ENCODE assay signal across 10 cellular contexts in the genomic region with DNA sequence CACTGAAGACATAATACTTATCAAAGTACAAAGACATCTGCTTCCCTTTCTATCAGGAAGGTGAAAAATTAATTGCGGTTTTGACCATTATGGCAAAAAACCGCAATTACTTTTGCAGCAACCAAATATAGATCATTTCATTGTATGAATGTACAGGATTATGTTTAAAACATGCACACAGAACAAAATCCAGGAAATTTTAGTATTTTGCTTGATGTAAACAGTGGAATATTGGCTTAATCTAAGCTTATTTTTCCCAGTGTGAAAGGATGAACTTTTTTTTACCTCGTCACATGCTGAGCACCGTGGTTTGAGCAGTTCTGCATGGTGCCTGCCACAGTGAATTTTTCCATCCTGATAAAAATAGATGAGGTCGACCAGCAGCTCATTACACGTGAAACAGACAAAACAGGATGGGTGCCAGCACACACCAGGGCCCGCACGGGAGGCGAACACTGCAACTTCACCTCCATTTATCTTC.
DNase-seq lines count a peak whose midpoint lies in the region; ATAC-seq and TF ChIP-seq lines count a peak whose summit lies in the region.
"Had no signal": no experiment of that assay in that cellular context is flagged by ENCODE, and none has a peak within 500 bp of the region (broad histone marks: within the 10 kb centered on the region; RNA-seq: fewer than 3 reads in every experiment).

No MANE protein-coding gene starts in this region.

- DNase-seq in Right ventricle myocardium inferior (ENCODE audit: missing footprints): no peak
- DNase-seq in cardiac septum (ENCODE audit: low spot score): no peak
- DNase-seq in NAMALWA (ENCODE audit: low spot score): peak; percentile 79
- peak; percentile 22 for DNase-seq in dermis blood vessel endothelial cell
- DNase-seq in thoracic aorta (ENCODE audit: low spot score): no peak
- DNase-seq in endodermal cell: no peak
- no peak for DNase-seq in BE2C
- DNase-seq: activated T-cell treated with anti-CD3 and anti-CD28 coated beads, Interleukin-2, amount 50 U/mL, for 1 hour had no signal

- H3K36me3 ChIP-seq in thoracic aorta (peaks cover 11% of the 10 kb centered on the region), endodermal cell (ENCODE audit: control insufficient read depth, insufficient read depth, low read length) (peaks cover 56% of the 10 kb centered on the region), BE2C (peaks cover 60% of the 10 kb centered on the region)

- H3K4me1 Mint-ChIP-seq in endodermal cell: peaks cover 27% of the 10 kb centered on the region

- no peak overlapping the region for H3K27ac ChIP-seq in thoracic aorta
- no peak overlapping the region for H3K27ac ChIP-seq in endodermal cell (ENCODE audit: low read depth, low read length)

- H3K27ac Mint-ChIP-seq in endodermal cell: no peak overlapping the region

- TF ChIP-seq CTCF in thoracic aorta (IDR thresholded peaks at IDR 0.05) (no peak), endodermal cell (conservative IDR thresholded peaks at IDR 0.05) (no peak), BE2C (IDR thresholded peaks at IDR 0.05; ENCODE audit: low read depth, low read length) (no peak)

- H3K27me3 Mint-ChIP-seq in endodermal cell (ENCODE audit: insufficient read depth): no peaks in the 10 kb centered on the region

- WGBS in endodermal cell (ENCODE audit: insufficient coverage in 1 of 2, insufficient read length in 1 of 2), 2 experiments: 94 to 100% methylated on average over 2 to 7 of the region's 9 CpGs

- no peak overlapping the region for H3K4me3 Mint-ChIP-seq in endodermal cell
- H3K4me3 Mint-ChIP-seq: T-helper 1 cell treated with Interleukin-12 subunit alpha and Interleukin-12 subunit beta and Interleukin-4 antibody, amounts not matched to agents 30 μg/mL and 1 μg/mL, for 36 hours had no signal

- intact Hi-C loops in Right ventricle myocardium inferior (cut with DNase I): no loop called here
- intact Hi-C loops in cardiac septum (cut with DNase I): no loop called here

- H3K9me3 Mint-ChIP-seq in endodermal cell: no peaks in the 10 kb centered on the region
- H3K9me3 Mint-ChIP-seq: T-helper 1 cell treated with Interleukin-12 subunit alpha and Interleukin-12 subunit beta and Interleukin-4 antibody, amounts not matched to agents 30 μg/mL and 1 μg/mL, for 36 hours had no signal

- no peaks in the 10 kb centered on the region for H3K9me3 ChIP-seq in thoracic aorta
- no peaks in the 10 kb centered on the region for H3K9me3 ChIP-seq in endodermal cell (ENCODE audit: control insufficient read depth, low read length)
- no peaks in the 10 kb centered on the region for H3K9me3 ChIP-seq in BE2C

- ATAC-seq in Right ventricle myocardium inferior (peak; percentile 71), thoracic aorta (ENCODE audit: insufficient number of reproducible peaks, low FRiP score, low read depth) (no peak), GM21528 (IDR thresholded peaks at IDR 0.05; ENCODE audit: low FRiP score, unreplicated experiment) (no peak)

- no peak overlapping the region for H3K9ac ChIP-seq in endodermal cell (ENCODE audit: extremely low read depth, low read length, poor library complexity, severe bottlenecking)

- peaks cover 51% of the 10 kb centered on the region for H3K36me3 Mint-ChIP-seq in endodermal cell (ENCODE audit: low read depth)

- no peaks in the 10 kb centered on the region for H3K27me3 ChIP-seq in thoracic aorta (replicated peaks; ENCODE audit: insufficient read depth)
- no peaks in the 10 kb centered on the region for H3K27me3 ChIP-seq in endodermal cell (ENCODE audit: control insufficient read depth, insufficient read depth, low read length, poor library complexity, severe bottlenecking)
- no peaks in the 10 kb centered on the region for H3K27me3 ChIP-seq in BE2C

- H3K4me1 ChIP-seq in thoracic aorta (ENCODE audit: control insufficient read depth in 1 of 2, low read depth in 2 of 2) (peaks cover 0 to 11% of the 10 kb centered on the region in 2 donors), endodermal cell (ENCODE audit: control insufficient read depth, insufficient read depth, low read length) (peaks cover 17% of the 10 kb centered on the region), BE2C (no peaks in the 10 kb centered on the region)

- H3K4me3 ChIP-seq in thoracic aorta (peak overlapping the region; percentile 25), endodermal cell (ENCODE audit: low read length) (no peak overlapping the region), BE2C (ENCODE audit: low read depth, low read length) (no peak overlapping the region)

Comparison
In these comparisons a context has a peak if more than half of its experiments do, and no peak if none do; other contexts are left out.
1. DNase-seq: peak in NAMALWA (single experiment) and dermis blood vessel endothelial cell (single experiment); none in Right ventricle myocardium inferior (single experiment), cardiac septum (single experiment), thoracic aorta (single experiment), endodermal cell (single experiment) and BE2C (single experiment).